Comparison of ENCODE assay signal across 23 cellular contexts in genomic region chr20:61801428-61801827, GRCh38.
A peak's percentile ranks its signal among the peaks of the same experiment; 100 is the strongest.
DNase-seq lines count a peak whose midpoint lies in the region; ATAC-seq, FAIRE-seq and TF ChIP-seq lines count a peak whose summit lies in the region.
"Had no signal": no experiment of that assay in that cellular context is flagged by ENCODE, and none has a peak within 500 bp of the region (broad histone marks: within the 10 kb centered on the region; RNA-seq: fewer than 3 reads in every experiment).

No MANE protein-coding gene starts in this region.

- no peak for TF ChIP-seq CTCF in astrocyte (IDR thresholded peaks at IDR 0.05; ENCODE audit: insufficient read depth, low read depth, low read length)
- TF ChIP-seq CTCF in mucosa of descending colon (IDR thresholded peaks at IDR 0.05), result no peak
- no peak for TF ChIP-seq CTCF in left lung (IDR thresholded peaks at IDR 0.05)

- H3K4me1 ChIP-seq in right cardiac atrium (ENCODE audit: control insufficient read depth, insufficient read depth, low read length) (no peaks in the 10 kb centered on the region), astrocyte (ENCODE audit: insufficient read depth, low read length) (no peaks in the 10 kb centered on the region), mucosa of descending colon (ENCODE audit: low read depth) (no peaks in the 10 kb centered on the region), left lung (no peaks in the 10 kb centered on the region)
- H3K4me1 ChIP-seq: A549, BE2C, Caco-2, HAP-1 had no signal

- H3K9me3 ChIP-seq in right cardiac atrium (ENCODE audit: control insufficient read depth, low read length), result no peaks in the 10 kb centered on the region
- no peaks in the 10 kb centered on the region for H3K9me3 ChIP-seq in astrocyte (ENCODE audit: insufficient read depth, low read depth, low read length)
- no peaks in the 10 kb centered on the region for H3K9me3 ChIP-seq in mucosa of descending colon
- H3K9me3 ChIP-seq in left lung, result no peaks in the 10 kb centered on the region
- H3K9me3 ChIP-seq: A549, BE2C, HAP-1 had no signal

- H3K9me3 Mint-ChIP-seq in astrocyte (ENCODE audit: unreplicated experiment), result no peaks in the 10 kb centered on the region
- H3K9me3 Mint-ChIP-seq: CD8-positive, alpha-beta T cell; HFFc6 had no signal

- ATAC-seq in left ventricle myocardium superior (no peak), right cardiac atrium (no peak), mucosa of descending colon (no peak), left lung (no peak)
- ATAC-seq: A549; CD8-positive, alpha-beta T cell had no signal

- FAIRE-seq in astrocyte (lab: Jason Lieb, UNC), result no peak
- FAIRE-seq: A549, G401.6, GM12892, H54 had no signal

- H3K4me1 Mint-ChIP-seq in astrocyte (ENCODE audit: low read depth, unreplicated experiment), result peaks cover 1% of the 10 kb centered on the region

- H4K20me1 ChIP-seq in astrocyte (ENCODE audit: insufficient read depth, low read length), result no peaks in the 10 kb centered on the region

- intact Hi-C loops in left ventricle myocardium superior (cut with micrococcal nuclease) (no loop called here), right cardiac atrium (cut with DNase I) (no loop called here), mucosa of descending colon (cut with DNase I, micrococcal nuclease) (no loop called here), left lung (cut with DNase I) (no loop called here)

- no peak overlapping the region for H3K4me3 Mint-ChIP-seq in astrocyte (ENCODE audit: unreplicated experiment)
- H3K4me3 Mint-ChIP-seq: CD8-positive, alpha-beta T cell; HFFc6 had no signal

- H3K36me3 ChIP-seq in astrocyte (ENCODE audit: insufficient read depth, low read length) (no peaks in the 10 kb centered on the region), mucosa of descending colon (ENCODE audit: low read depth) (no peaks in the 10 kb centered on the region), left lung (no peaks in the 10 kb centered on the region)
- H3K36me3 ChIP-seq: BE2C, HAP-1 had no signal

- no peak overlapping the region for H3K9ac ChIP-seq in astrocyte (ENCODE audit: low read length)

- 77% methylated on average over 4 of the region's 4 CpGs for WGBS in right cardiac atrium

- H3K4me2 ChIP-seq in astrocyte (ENCODE audit: low read length), result no peak overlapping the region
- H3K4me2 ChIP-seq: A549 had no signal

- no peaks in the 10 kb centered on the region for H3K79me2 ChIP-seq in astrocyte (ENCODE audit: insufficient read depth, low read length)

- H3K27me3 ChIP-seq in right cardiac atrium (ENCODE audit: control insufficient read depth, insufficient read depth), result no peaks in the 10 kb centered on the region
- peaks cover 2% of the 10 kb centered on the region for H3K27me3 ChIP-seq in astrocyte (ENCODE audit: insufficient read depth, low read length)
- peaks cover 0 to 96% of the 10 kb centered on the region in 2 donors for H3K27me3 ChIP-seq in left lung

- DNase-seq in left ventricle myocardium superior, result peak; percentile 12
- DNase-seq in right cardiac atrium, result no peak
- DNase-seq in astrocyte (ENCODE audit: low read depth), result no peak
- DNase-seq in mucosa of descending colon, result peak in 2 of 3 donors; percentile 4 to 5
- DNase-seq in SIG-M5 (lab: John Stamatoyannopoulos, UW), result no peak
- DNase-seq in left lung, result no peak
- DNase-seq in stimulated activated CD4-positive, alpha-beta T cell treated with anti-CD3 and anti-CD28 coated beads, Interleukin-1b, Interleukin-23, amount 100 ng/mL, for 48 hours, result no peak
- DNase-seq: 8988T; ACHN; AML-193; BE2C; C1 segment of cervical spinal cord; Caco-2; CD8-positive, alpha-beta T cell; DMS153; DND-41; GOT3; HFFc6 had no signal

- peaks cover 54% of the 10 kb centered on the region for H3K27me3 Mint-ChIP-seq in astrocyte (ENCODE audit: low read depth, unreplicated experiment)

- H2AFZ ChIP-seq in astrocyte (ENCODE audit: low read depth, low read length), result no peak overlapping the region

- H3K27ac Mint-ChIP-seq in astrocyte (ENCODE audit: unreplicated experiment), result peak overlapping the region; percentile 44
- H3K27ac Mint-ChIP-seq: CD8-positive, alpha-beta T cell; HFFc6 had no signal

- H3K36me3 Mint-ChIP-seq in astrocyte (ENCODE audit: low read depth, unreplicated experiment), result no peaks in the 10 kb centered on the region
- H3K36me3 Mint-ChIP-seq: CD8-positive, alpha-beta T cell had no signal

- no peak overlapping the region for H3K27ac ChIP-seq in right cardiac atrium (ENCODE audit: low read length)
- H3K27ac ChIP-seq in astrocyte (ENCODE audit: low read depth, low read length), result no peak overlapping the region
- no peak overlapping the region for H3K27ac ChIP-seq in left lung
- H3K27ac ChIP-seq: A549 had no signal

- H3K4me3 ChIP-seq in right cardiac atrium (ENCODE audit: low read length), result no peak overlapping the region
- H3K4me3 ChIP-seq in astrocyte (ENCODE audit: insufficient read depth, low read depth, low read length), result no peak overlapping the region
- H3K4me3 ChIP-seq in mucosa of descending colon, result no peak overlapping the region
- no peak overlapping the region for H3K4me3 ChIP-seq in left lung
- H3K4me3 ChIP-seq: A549, HAP-1 had no signal

Comparison
In these comparisons a context has a peak if more than half of its experiments do, and no peak if none do; other contexts are left out.
1. DNase-seq: peak in left ventricle myocardium superior (single experiment) and mucosa of descending colon (2 of 3); none in right cardiac atrium (0 of 3), astrocyte (single experiment), SIG-M5 (single experiment), left lung (0 of 2) and stimulated activated CD4-positive, alpha-beta T cell treated with anti-CD3 and anti-CD28 coated beads, Interleukin-1b, Interleukin-23, amount 100 ng/mL, for 48 hours (single experiment).